In the genomic region with DNA sequence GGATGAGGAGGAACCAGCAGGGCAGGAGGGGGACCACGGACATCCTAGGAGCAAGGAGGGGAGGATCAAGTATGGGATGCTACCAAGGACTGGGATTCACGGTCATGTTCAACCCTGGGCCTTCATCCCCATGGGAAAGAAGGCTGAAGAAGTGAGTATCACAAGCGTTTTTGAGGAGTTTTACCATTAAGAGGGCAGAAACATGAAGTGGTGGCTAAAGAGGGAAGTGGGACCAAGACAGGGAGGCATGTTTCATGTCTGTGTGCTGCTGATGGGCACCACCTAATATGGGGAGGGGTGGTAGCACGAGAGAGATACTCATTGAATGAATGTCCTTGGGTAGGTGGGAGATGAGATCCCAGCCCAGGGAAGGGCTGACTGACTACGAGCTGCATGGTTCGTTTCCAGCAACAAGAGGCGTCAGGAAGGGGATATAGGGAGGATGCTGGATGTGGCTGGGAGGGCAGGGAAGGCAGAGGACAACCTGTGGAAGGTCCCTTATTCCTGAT, we compare ENCODE assay signal across 24 cellular contexts.
"Had no signal": no experiment of that assay in that cellular context is flagged by ENCODE, and none has a peak within 500 bp of the region (broad histone marks: within the 10 kb centered on the region; RNA-seq: fewer than 3 reads in every experiment).

No MANE protein-coding gene starts in this region.

- H3K27ac ChIP-seq: lower lobe of right lung, prostate gland, right atrium auricular region, skin epidermis, stomach had no signal

- H3K27me3 Mint-ChIP-seq: activated CD4-positive, alpha-beta T cell treated with anti-CD3 and anti-CD28 coated beads for 36 hours had no signal

- H3K27ac Mint-ChIP-seq: mesothelial cell of epicardium had no signal

- H3K4me3 ChIP-seq: lower lobe of right lung, prostate gland, right atrium auricular region, skin epidermis, stomach had no signal

- FAIRE-seq: colon, endometrium, frontal cortex, TTC549 had no signal

- DNase-seq: activated CD4-positive, alpha-beta T cell treated with anti-CD3 and anti-CD28 coated beads for 36 hours; activated CD4-positive, alpha-beta T cell treated with anti-CD3 and anti-CD28 coated beads, Interleukin-2, amount 50 U/mL, for 48 hours; activated effector memory CD4-positive, alpha-beta T cell treated with Interleukin-2 at 50 U/mL for 16 hours; activated naive CD4-positive, alpha-beta T cell treated with anti-CD3 and anti-CD28 coated beads, Interleukin-2, amount 50 U/mL, for 16 hours; activated T-cell treated with anti-CD3 and anti-CD28 coated beads, Interleukin-2, amount 50 U/mL, for 4 hours; amniotic stem cell; caudate nucleus; hypothalamus; islet precursor cell; left colon; lower lobe of right lung; stimulated activated CD4-positive, alpha-beta T cell treated with anti-CD3 and anti-CD28 coated beads, Interleukin-15, amount 100 ng/mL, for 24 hours; stimulated activated CD4-positive, alpha-beta T cell treated with anti-CD3 and anti-CD28 coated beads, Interleukin-2, amount 100 ng/mL, for 48 hours; stomach; trophoblast cell had no signal

- H3K9me3 Mint-ChIP-seq: activated T-cell treated with anti-CD3 and anti-CD28 coated beads, Interleukin-2, amount 50 U/mL, for 4 hours; mesothelial cell of epicardium; neural crest cell had no signal

- ATAC-seq: activated CD4-positive, alpha-beta T cell treated with anti-CD3 and anti-CD28 coated beads for 36 hours; activated T-cell treated with anti-CD3 and anti-CD28 coated beads, Interleukin-2, amount 50 U/mL, for 4 hours; left colon; lower lobe of right lung had no signal

- H3K4me1 Mint-ChIP-seq: activated CD4-positive, alpha-beta T cell treated with anti-CD3 and anti-CD28 coated beads for 36 hours; mesothelial cell of epicardium; neural crest cell had no signal

- H3K4me3 Mint-ChIP-seq: activated CD4-positive, alpha-beta T cell treated with anti-CD3 and anti-CD28 coated beads for 36 hours; activated T-cell treated with anti-CD3 and anti-CD28 coated beads, Interleukin-2, amount 50 U/mL, for 4 hours; mesothelial cell of epicardium had no signal

- H3K9me3 ChIP-seq: lower lobe of right lung, prostate gland, right atrium auricular region, stomach had no signal

- H3K27me3 ChIP-seq: right atrium auricular region, stomach had no signal

- H3K4me1 ChIP-seq: lower lobe of right lung, prostate gland, right atrium auricular region, stomach had no signal
